Comparison of ENCODE assay signal across 12 cellular contexts in the genomic region with DNA sequence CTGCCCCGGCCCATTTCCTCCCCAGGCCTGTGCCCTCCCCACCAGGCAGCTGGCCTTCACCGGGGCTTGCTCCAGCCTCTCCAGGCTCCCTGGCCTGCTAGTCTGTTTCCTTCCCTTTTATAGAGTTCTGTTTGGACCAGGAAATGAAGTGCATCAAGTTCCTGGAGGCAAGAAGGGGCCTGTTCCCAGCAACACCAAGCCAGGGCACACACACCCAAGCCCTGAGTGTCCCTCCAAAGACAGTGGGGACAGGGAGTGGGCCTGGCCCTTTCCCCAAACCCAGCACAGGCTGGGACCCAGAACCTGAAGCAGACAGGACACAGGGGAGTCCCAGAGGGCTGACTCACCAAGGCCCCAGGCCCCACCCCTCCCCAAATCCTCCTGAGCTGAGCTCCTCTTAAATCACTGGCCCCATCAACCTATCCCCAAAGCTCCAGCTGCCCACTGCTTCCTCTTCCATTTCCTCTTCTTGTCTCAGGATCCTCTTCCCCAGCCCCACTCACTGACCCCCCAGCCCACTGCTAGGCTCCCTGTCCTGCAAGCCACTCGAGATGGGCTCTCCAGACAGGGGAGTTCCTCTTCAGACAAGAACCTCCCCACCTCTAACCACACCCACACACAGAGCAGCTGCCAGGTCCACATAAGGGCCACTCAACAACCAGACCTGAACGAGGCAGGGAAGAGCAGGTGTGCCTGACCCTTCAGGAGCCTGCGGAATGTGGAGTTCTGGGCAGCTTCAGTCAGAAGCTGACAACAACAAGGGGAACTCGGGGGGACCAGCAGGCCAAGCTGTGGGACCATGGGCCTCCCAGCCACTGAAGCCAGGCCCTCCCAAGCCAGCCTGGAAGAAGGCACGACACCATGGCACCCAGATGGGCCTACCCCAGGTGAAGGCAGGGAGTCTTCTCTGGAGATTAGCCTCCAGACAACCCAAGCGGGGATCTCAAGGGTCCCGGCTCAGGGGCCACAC.
DNase-seq lines count a peak whose midpoint lies in the region; ATAC-seq, FAIRE-seq and TF ChIP-seq lines count a peak whose summit lies in the region.
"Had no signal": no experiment of that assay in that cellular context is flagged by ENCODE, and none has a peak within 500 bp of the region (broad histone marks: within the 10 kb centered on the region; RNA-seq: fewer than 3 reads in every experiment).

No MANE protein-coding gene starts in this region.

- intact Hi-C loops in heart left ventricle (cut with DNase I): loop anchor here in 1 of 10 donors (1.0 kb wide), 1 partner anchor 7 kb away; no protein-coding TSS in a partner anchor
- intact Hi-C loops in gastrocnemius medialis (cut with DNase I; ENCODE audit: low total_unique reads): no loop called here
- intact Hi-C loops in head of caudate nucleus (cut with DNase I): no loop called here

- peak overlapping the region in 2 of 12 donors; percentile 0 to 5 for H3K4me3 ChIP-seq in heart left ventricle
- peak overlapping the region in 1 of 4 donors; percentile 13 for H3K4me3 ChIP-seq in gastrocnemius medialis

- H3K27me3 ChIP-seq in heart left ventricle: no peaks in the 10 kb centered on the region
- no peaks in the 10 kb centered on the region for H3K27me3 ChIP-seq in gastrocnemius medialis

- peaks cover 48 to 100% (median 99%) of the 10 kb centered on the region in 12 donors for H3K4me1 ChIP-seq in heart left ventricle
- H3K4me1 ChIP-seq in gastrocnemius medialis: peaks cover 63 to 94% of the 10 kb centered on the region in 2 donors

- H3K27ac ChIP-seq in heart left ventricle (peak overlapping the region; percentile 89 to 99 (median 96)), gastrocnemius medialis (peak overlapping the region; percentile 87 to 94 (median 89))

- 31 to 42% (median 36%) methylated on average over 6 to 9 of the region's 9 CpGs for WGBS in heart left ventricle, 4 donors

- FAIRE-seq in D721Med (lab: Jason Lieb, UNC): no peak

- no peaks in the 10 kb centered on the region for H3K9me3 ChIP-seq in heart left ventricle
- H3K9me3 ChIP-seq in gastrocnemius medialis: no peaks in the 10 kb centered on the region

- TF ChIP-seq POLR2A in heart left ventricle (IDR thresholded peaks at IDR 0.05) (peak in 1 of 2 donors; percentile 31), gastrocnemius medialis (IDR thresholded peaks at IDR 0.05) (peak in 1 of 2 donors; percentile 21)

- no peak for TF ChIP-seq CTCF in heart left ventricle (IDR thresholded peaks at IDR 0.05)
- no peak for TF ChIP-seq CTCF in gastrocnemius medialis (IDR thresholded peaks at IDR 0.05 in 4 of 5, conservative IDR thresholded peaks at IDR 0.05 in 1 of 5)
- no peak for TF ChIP-seq CTCF in D721Med (IDR thresholded peaks at IDR 0.05; ENCODE audit: insufficient read depth, missing control alignments)

- DNase-seq in DMS79 treated with DMSO at 0.1 percent for 48 hours (lab: John Stamatoyannopoulos, UW) (peak; percentile 81), NOMO-1 treated with dmso at 0.1 percent for 144 hours (lab: John Stamatoyannopoulos, UW; ENCODE audit: unreplicated experiment) (peak; percentile 56), heart left ventricle (peak in 4 of 5 donors; percentile 58 to 82 (median 66)), gastrocnemius medialis (peak in 1 of 2 donors; percentile 50), nucleus accumbens (lab: John Stamatoyannopoulos, UW) (no peak), head of caudate nucleus (no peak), NCI-H69 (lab: John Stamatoyannopoulos, UW) (no peak), D721Med (ENCODE audit: insufficient read length, low spot score) (no peak)
- DNase-seq: activated CD4-positive, CD25-positive, alpha-beta regulatory T cell; KBM-7; naive thymus-derived CD8-positive, alpha-beta T cell had no signal

- H3K36me3 ChIP-seq in heart left ventricle (peaks cover 0 to 27% (median 10%) of the 10 kb centered on the region in 9 donors), gastrocnemius medialis (no peaks in the 10 kb centered on the region)

- ATAC-seq in heart left ventricle: peak; percentile 33 to 56 (median 40)
- ATAC-seq in gastrocnemius medialis: peak; percentile 18 to 34
- ATAC-seq: HCT116; naive thymus-derived CD8-positive, alpha-beta T cell had no signal

- in situ Hi-C loops in gastrocnemius medialis (cut with MboI; ENCODE audit: low sequenced_read_pairs in 4 of 4): no loop called here

Comparison
In these comparisons a context has a peak if more than half of its experiments do, and no peak if none do; other contexts are left out.
1. DNase-seq: peak in DMS79 treated with DMSO at 0.1 percent for 48 hours (single experiment), NOMO-1 treated with dmso at 0.1 percent for 144 hours (single experiment) and heart left ventricle (4 of 5); none in nucleus accumbens (0 of 56), head of caudate nucleus (0 of 42), NCI-H69 (single experiment) and D721Med (single experiment).